In genomic region chr1:109499661-109500536, GRCh38 we compare ENCODE assay signal across 7 cellular contexts.
DNase-seq lines count a peak whose midpoint lies in the region; ATAC-seq and TF ChIP-seq lines count a peak whose summit lies in the region.
"Had no signal": no experiment of that assay in that cellular context is flagged by ENCODE, and none has a peak within 500 bp of the region (broad histone marks: within the 10 kb centered on the region; RNA-seq: fewer than 3 reads in every experiment).

No MANE protein-coding gene starts in this region.

- H3K4me3 ChIP-seq in WERI-Rb-1 (ENCODE audit: low read depth, low read length) (no peak overlapping the region), fibroblast of mammary gland (ENCODE audit: control insufficient read depth, low read depth, low read length) (no peak overlapping the region)

- no peaks in the 10 kb centered on the region for H3K27me3 ChIP-seq in WERI-Rb-1 (ENCODE audit: insufficient read depth, low read depth, severe bottlenecking)

- H3K36me3 ChIP-seq in WERI-Rb-1: peaks cover 20% of the 10 kb centered on the region

- peak; percentile 57 for DNase-seq in activated gamma-delta T cell treated with Interleukin-2 at 50 U/mL for 16 hours
- DNase-seq in activated gamma-delta T cell (lab: John Stamatoyannopoulos, UW): no peak
- DNase-seq in WERI-Rb-1: peak; percentile 82
- DNase-seq in fibroblast of mammary gland (ENCODE audit: low read depth): peak; percentile 61
- peak; percentile 35 to 64 (median 48) for DNase-seq in stimulated activated naive CD4-positive, alpha-beta T cell (lab: John Stamatoyannopoulos, UW)

- peak overlapping the region; percentile 41 for H3K27ac ChIP-seq in WERI-Rb-1
- H3K27ac ChIP-seq: parathyroid adenoma had no signal

- no peaks in the 10 kb centered on the region for H3K9me3 ChIP-seq in WERI-Rb-1 (ENCODE audit: severe bottlenecking)

- TF ChIP-seq CTCF in WERI-Rb-1 (IDR thresholded peaks at IDR 0.05; ENCODE audit: low read depth, low read length): peak; percentile 82
- TF ChIP-seq CTCF in fibroblast of mammary gland (conservative IDR thresholded peaks at IDR 0.05; ENCODE audit: control insufficient read depth, insufficient read depth, low read depth, low read length): peak; percentile 63

- no peak for ATAC-seq in HG02588 (IDR thresholded peaks at IDR 0.05; ENCODE audit: unreplicated experiment)
